12 cellular contexts compared by ENCODE assay signal in genomic region chr10:16965740-16966447, GRCh38.
DNase-seq lines count a peak whose midpoint lies in the region; ATAC-seq lines count a peak whose summit lies in the region.
"Had no signal": no experiment of that assay in that cellular context is flagged by ENCODE, and none has a peak within 500 bp of the region (broad histone marks: within the 10 kb centered on the region; RNA-seq: fewer than 3 reads in every experiment).

No MANE protein-coding gene starts in this region.

- H3K4me1 ChIP-seq in SJCRH30: peaks cover 48% of the 10 kb centered on the region
- H3K4me1 ChIP-seq: colonic mucosa had no signal

- DNase-seq in DMS 273 treated with DMSO at 0.1 percent for 48 hours (lab: John Stamatoyannopoulos, UW) (peak; percentile 33), SJCRH30 (peak; percentile 89 to 94), fibroblast of the conjunctiva (ENCODE audit: low read depth) (peak; percentile 83), retina (peak; percentile 48), NCI-H2196 treated with DMSO at 0.1 percent for 48 hours (lab: John Stamatoyannopoulos, UW; ENCODE audit: unreplicated experiment) (no peak), RPMI8226 (no peak)
- DNase-seq: colonic mucosa; NCI-H187; stimulated activated naive CD4-positive, alpha-beta T cell had no signal

- H3K27ac ChIP-seq in SJCRH30: peak overlapping the region; percentile 98

- no peaks in the 10 kb centered on the region for H3K9me3 ChIP-seq in SJCRH30 (replicated peaks)
- H3K9me3 ChIP-seq: colonic mucosa had no signal

- ATAC-seq in GM21381 (IDR thresholded peaks at IDR 0.05; ENCODE audit: unreplicated experiment) (no peak), HG03139 (IDR thresholded peaks at IDR 0.05; ENCODE audit: unreplicated experiment) (no peak)
- ATAC-seq: activated CD4-positive, CD25-positive, alpha-beta regulatory T cell treated with anti-CD3 and anti-CD28 coated beads, Interleukin-2, amount 50 U/mL, for 24 hours had no signal

- H3K27me3 ChIP-seq in SJCRH30: no peaks in the 10 kb centered on the region
- H3K27me3 ChIP-seq: colonic mucosa had no signal

- peak overlapping the region; percentile 50 for H3K4me3 ChIP-seq in SJCRH30
- H3K4me3 ChIP-seq: colonic mucosa had no signal

- no peaks in the 10 kb centered on the region for H3K36me3 ChIP-seq in SJCRH30
- H3K36me3 ChIP-seq: colonic mucosa had no signal

Comparison
In these comparisons a context has a peak if more than half of its experiments do, and no peak if none do; other contexts are left out.
1. DNase-seq: peak in DMS 273 treated with DMSO at 0.1 percent for 48 hours (single experiment), SJCRH30 (2 of 2), fibroblast of the conjunctiva (single experiment) and retina (single experiment); none in NCI-H2196 treated with DMSO at 0.1 percent for 48 hours (single experiment) and RPMI8226 (single experiment).